In the genomic region with DNA sequence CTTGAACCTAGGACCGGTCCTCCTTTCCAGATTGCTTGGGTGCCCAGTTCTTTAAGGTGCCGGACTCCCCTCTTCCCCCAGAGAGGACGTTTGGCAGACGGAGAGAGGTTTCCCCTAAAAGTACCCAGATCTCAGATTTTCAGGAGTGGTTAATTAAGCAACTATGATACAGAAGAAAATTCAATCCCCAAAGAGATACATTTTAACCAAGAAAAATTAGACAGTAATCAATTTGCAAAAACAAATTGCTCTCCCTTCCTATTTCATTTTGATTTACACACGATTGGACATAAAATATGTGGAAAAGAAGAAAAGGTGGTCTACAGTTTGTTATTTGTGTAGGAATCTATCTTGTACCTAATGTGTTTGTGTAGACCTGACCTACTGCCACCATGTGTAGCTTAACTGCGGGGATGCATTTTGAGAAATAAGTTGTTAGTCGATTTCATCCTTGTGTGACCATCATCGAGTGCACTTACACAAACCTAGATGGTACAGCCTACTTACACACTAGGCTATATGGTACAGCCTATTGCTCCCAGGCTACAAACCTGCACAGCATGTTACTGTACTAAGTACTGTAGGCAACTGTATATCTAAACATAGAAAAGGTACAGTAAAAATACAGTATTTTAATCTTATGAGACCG, we compare ENCODE assay signal across 8 cellular contexts. TPM values are rescaled to one million over a fixed set of nuclear protein-coding genes. Genes with fewer than 3 reads are reported as not detected.
DNase-seq lines count a peak whose midpoint lies in the region; ATAC-seq, FAIRE-seq and TF ChIP-seq lines count a peak whose summit lies in the region.

No MANE protein-coding gene starts in this region.

- peaks cover 26% of the 10 kb centered on the region for H3K36me3 Mint-ChIP-seq in natural killer cell treated with Interleukin-12 subunit alpha and Interleukin-12 subunit beta and Interleukin-15 and Interleukin-18, amount 100 ng/mL, for 72 hours

- no peaks in the 10 kb centered on the region for H3K27me3 ChIP-seq in dorsolateral prefrontal cortex

- TF ChIP-seq CTCF in dorsolateral prefrontal cortex (IDR thresholded peaks at IDR 0.05 in 54 of 56, conservative IDR thresholded peaks at IDR 0.05 in 2 of 56; ENCODE audit: low read depth in 1 of 56, partially characterized antibody in 56 of 56) = no peak

- peak overlapping the region; percentile 89 to 98 for H3K27ac Mint-ChIP-seq in natural killer cell treated with Interleukin-12 subunit alpha and Interleukin-12 subunit beta and Interleukin-15 and Interleukin-18, amount 100 ng/mL, for 72 hours

- FAIRE-seq in GM12891 (lab: Jason Lieb, UNC) = peak; percentile 88

- no peak for TF ChIP-seq POLR2A in GM12891 (IDR thresholded peaks at IDR 0.05; ENCODE audit: low read depth, low read length)

- no peaks in the 10 kb centered on the region for H3K27me3 Mint-ChIP-seq in natural killer cell treated with Interleukin-12 subunit alpha and Interleukin-12 subunit beta and Interleukin-15 and Interleukin-18, amount 100 ng/mL, for 72 hours

- intact Hi-C loops in dorsolateral prefrontal cortex (cut with DNase I) = loop anchor here (10.0 kb wide), 2 partner anchors 215 to 365 kb away; partner anchors contain the start of gene BTBD8 (in 1 of the 2)

- no peak for DNase-seq in GM12891 (ENCODE audit: insufficient read length, low spot score)
- DNase-seq in NCI-H748 (lab: John Stamatoyannopoulos, UW; ENCODE audit: unreplicated experiment) = peak; percentile 28
- no peak for DNase-seq in dorsolateral prefrontal cortex
- DNase-seq in natural killer cell treated with Interleukin-12 subunit alpha and Interleukin-12 subunit beta and Interleukin-15 and Interleukin-18, amount 100 ng/mL, for 72 hours (ENCODE audit: low spot score) = no peak
- DNase-seq in mesenteric fat pad (ENCODE audit: low spot score) = no peak
- no peak for DNase-seq in NCI-H187 treated with DMSO at 0.1 percent for 48 hours (lab: John Stamatoyannopoulos, UW)

- ATAC-seq in natural killer cell treated with Interleukin-12 subunit alpha and Interleukin-12 subunit beta and Interleukin-15 and Interleukin-18, amount 100 ng/mL, for 72 hours = no peak
- ATAC-seq in GM21786 (IDR thresholded peaks at IDR 0.05; ENCODE audit: unreplicated experiment) (no peak), HG03135 (IDR thresholded peaks at IDR 0.05; ENCODE audit: unreplicated experiment) (no peak)

- H3K4me3 ChIP-seq in dorsolateral prefrontal cortex = peak overlapping the region; percentile 57 to 97 (median 89)

- H3K9me3 Mint-ChIP-seq in natural killer cell treated with Interleukin-12 subunit alpha and Interleukin-12 subunit beta and Interleukin-15 and Interleukin-18, amount 100 ng/mL, for 72 hours = no peaks in the 10 kb centered on the region

- H3K4me3 Mint-ChIP-seq in natural killer cell treated with Interleukin-12 subunit alpha and Interleukin-12 subunit beta and Interleukin-15 and Interleukin-18, amount 100 ng/mL, for 72 hours = peak overlapping the region; percentile 93

- H3K27ac ChIP-seq in dorsolateral prefrontal cortex = peak overlapping the region in 37 of 59 donors; percentile 40 to 97 (median 89)

- H3K4me1 Mint-ChIP-seq in natural killer cell treated with Interleukin-12 subunit alpha and Interleukin-12 subunit beta and Interleukin-15 and Interleukin-18, amount 100 ng/mL, for 72 hours (ENCODE audit: low read depth in 2 of 2) = peaks cover 26 to 37% of the 10 kb centered on the region in 2 donors

TF ChIP-seq in GM12891, 5 proteins besides CTCF, POLR2A, EP300 and RAD21:
- no peak for TF ChIP-seq SPI1 (IDR thresholded peaks at IDR 0.05; ENCODE audit: low read depth, low read length)
- no peak for TF ChIP-seq POU2F2 (IDR thresholded peaks at IDR 0.05; ENCODE audit: low read depth, low read length)
- TF ChIP-seq PAX5 (IDR thresholded peaks at IDR 0.05; ENCODE audit: insufficient read depth, low read length, severe bottlenecking) = no peak
- TF ChIP-seq POLR2AphosphoS5 (IDR thresholded peaks at IDR 0.05; ENCODE audit: low read depth, low read length) = no peak
- TF ChIP-seq TAF1 (IDR thresholded peaks at IDR 0.05; ENCODE audit: low read depth, low read length) = no peak

RNA-seq across cellular contexts. Expression of gene RPAP2, which starts 0.7 kb away (rescaled TPM):
- polyA plus RNA-seq in GM12891 (2012; ENCODE audit: low read depth, missing spikeins) = 10.4 TPM
- total RNA-seq in dorsolateral prefrontal cortex = 10 to 100 TPM; 38.1 to 72.7 (median 52.8) TPM
- total RNA-seq in natural killer cell treated with Interleukin-12 subunit alpha and Interleukin-12 subunit beta and Interleukin-15 and Interleukin-18, amount 100 ng/mL, for 72 hours = 10 to 100 TPM; 34.5 to 39.3 TPM
- total RNA-seq in mesenteric fat pad = 29.0 TPM

RNA-seq across cellular contexts. Expression of gene GLMN, which starts 0.8 kb away (rescaled TPM):
- 8.4 TPM for polyA plus RNA-seq in GM12891 (2012; ENCODE audit: low read depth, missing spikeins)
- total RNA-seq in dorsolateral prefrontal cortex = 10 to 100 TPM in 119 of 120 experiments, 1 to 10 TPM in 1; 9.6 to 28.8 (median 19.1) TPM
- 10 to 100 TPM; 17.9 to 36.6 TPM for total RNA-seq in natural killer cell treated with Interleukin-12 subunit alpha and Interleukin-12 subunit beta and Interleukin-15 and Interleukin-18, amount 100 ng/mL, for 72 hours
- 7.6 TPM for total RNA-seq in mesenteric fat pad
